9 cellular contexts compared by ENCODE assay signal in the genomic region with DNA sequence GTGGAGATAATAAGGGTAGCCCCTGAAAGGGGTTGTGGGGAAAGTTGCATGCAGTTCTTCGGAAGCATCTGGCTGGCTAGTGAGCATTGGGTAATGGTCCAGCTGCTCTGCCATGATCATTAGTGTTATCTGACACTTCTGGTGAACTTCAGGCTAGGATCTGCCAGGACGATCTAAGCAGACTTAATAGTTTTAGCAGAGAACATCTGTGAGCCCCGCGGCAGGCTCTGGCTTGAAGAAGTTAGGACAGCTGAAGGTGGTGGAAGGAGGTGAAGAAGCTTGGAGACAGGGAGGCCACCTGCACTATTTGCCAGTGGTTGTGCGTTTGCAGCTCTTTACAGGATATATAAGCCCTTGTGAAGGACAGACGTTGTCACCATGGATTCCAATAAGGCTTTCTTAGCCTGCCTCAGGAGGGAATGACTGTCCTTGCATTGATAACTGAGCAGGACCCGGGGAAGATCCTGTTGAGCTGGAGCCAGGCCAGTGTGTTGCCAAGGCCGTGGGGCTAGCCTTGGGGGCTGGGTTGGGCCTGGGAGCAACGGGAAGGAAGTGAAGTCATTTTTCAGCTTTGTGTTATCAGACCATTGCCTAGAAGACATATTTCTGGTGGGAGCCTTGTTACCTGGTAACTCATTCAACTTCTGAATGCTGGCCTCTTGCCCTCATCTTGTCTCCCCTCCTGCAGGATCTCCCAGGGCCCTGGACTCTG.
DNase-seq lines count a peak whose midpoint lies in the region; ATAC-seq and TF ChIP-seq lines count a peak whose summit lies in the region.
"Had no signal": no experiment of that assay in that cellular context is flagged by ENCODE, and none has a peak within 500 bp of the region (broad histone marks: within the 10 kb centered on the region; RNA-seq: fewer than 3 reads in every experiment).

No MANE protein-coding gene starts in this region.

- H2BK120ac ChIP-seq in mesenchymal stem cell (ENCODE audit: low read depth, low read length): no peak overlapping the region

- no peak overlapping the region for H2BK5ac ChIP-seq in mesenchymal stem cell (ENCODE audit: low read depth, low read length, poor library complexity, severe bottlenecking)

- H3K9me3 Mint-ChIP-seq in CD4-positive, CD25-positive, alpha-beta regulatory T cell: peaks cover 0 to 1% (median 0%) of the 10 kb centered on the region in 7 donors
- H3K9me3 Mint-ChIP-seq in brain: no peaks in the 10 kb centered on the region
- H3K9me3 Mint-ChIP-seq: neural crest cell had no signal

- H3K4me1 ChIP-seq in CD4-positive, CD25-positive, alpha-beta regulatory T cell (ENCODE audit: control insufficient read depth, insufficient read depth, low read length, poor library complexity, severe bottlenecking): peaks cover 28% of the 10 kb centered on the region
- H3K4me1 ChIP-seq in mesenchymal stem cell (ENCODE audit: control insufficient read depth, insufficient read depth, low read depth, low read length): peaks cover 6% of the 10 kb centered on the region

- peak overlapping the region in 2 of 4 donors; percentile 11 to 69 for H3K4me3 Mint-ChIP-seq in CD4-positive, CD25-positive, alpha-beta regulatory T cell
- peak overlapping the region in 2 of 5 experiments; percentile 11 to 20 for H3K4me3 Mint-ChIP-seq in brain
- H3K4me3 Mint-ChIP-seq: neural crest cell had no signal

- no peak overlapping the region for H3K4me3 ChIP-seq in CD4-positive, CD25-positive, alpha-beta regulatory T cell (ENCODE audit: low read depth, low read length)
- no peak overlapping the region for H3K4me3 ChIP-seq in mesenchymal stem cell (ENCODE audit: insufficient read depth in 1 of 2, low read depth in 1 of 2, low read length in 2 of 2)

- H3K4me2 ChIP-seq in mesenchymal stem cell (ENCODE audit: low read length, poor library complexity, severe bottlenecking): no peak overlapping the region

- no peak for ATAC-seq in CD4-positive, CD25-positive, alpha-beta regulatory T cell (ENCODE audit: low read depth in 2 of 2)
- no peak for ATAC-seq in GM19452 (IDR thresholded peaks at IDR 0.05; ENCODE audit: unreplicated experiment)

- no peak overlapping the region for H3K4ac ChIP-seq in mesenchymal stem cell (ENCODE audit: low read depth in 1 of 2, low read length in 2 of 2)

- no peak overlapping the region for H3K18ac ChIP-seq in mesenchymal stem cell (ENCODE audit: low read depth in 1 of 2, low read length in 2 of 2)

- no peak overlapping the region for H2BK15ac ChIP-seq in mesenchymal stem cell (ENCODE audit: low read depth, poor library complexity, severe bottlenecking)

- no peak for TF ChIP-seq CTCF in brain (conservative IDR thresholded peaks at IDR 0.05)

- no peak overlapping the region for H4K91ac ChIP-seq in mesenchymal stem cell (ENCODE audit: low read length)

- H3K14ac ChIP-seq in mesenchymal stem cell (ENCODE audit: low read length in 2 of 2): no peak overlapping the region

- H3K79me1 ChIP-seq in mesenchymal stem cell (replicated peaks; ENCODE audit: low read length, poor library complexity, severe bottlenecking): peaks cover 54% of the 10 kb centered on the region

- DNase-seq in CD4-positive, CD25-positive, alpha-beta regulatory T cell: no peak
- peak; percentile 56 to 61 for DNase-seq in Kasumi-1 (lab: John Stamatoyannopoulos, UW)
- DNase-seq in mesenchymal stem cell: no peak
- no peak for DNase-seq in GM19240 (ENCODE audit: insufficient read length, low spot score)
- DNase-seq in HT-29 (ENCODE audit: low spot score): no peak
- DNase-seq in nucleus accumbens (lab: John Stamatoyannopoulos, UW): no peak

- no peaks in the 10 kb centered on the region for H3K36me3 ChIP-seq in CD4-positive, CD25-positive, alpha-beta regulatory T cell (ENCODE audit: control insufficient read depth, insufficient read depth, low read length)
- no peaks in the 10 kb centered on the region for H3K36me3 ChIP-seq in mesenchymal stem cell (ENCODE audit: control insufficient read depth in 1 of 2, insufficient read depth in 2 of 2, low read depth in 1 of 2, low read length in 2 of 2)

- H3K23ac ChIP-seq in mesenchymal stem cell (ENCODE audit: low read length in 2 of 2): no peak overlapping the region

- H3K27ac Mint-ChIP-seq in CD4-positive, CD25-positive, alpha-beta regulatory T cell: peak overlapping the region in 2 of 3 donors; percentile 78 to 80
- H3K27ac Mint-ChIP-seq in brain: peak overlapping the region in 3 of 5 experiments; percentile 17 to 83 (median 82)

- H2AK5ac ChIP-seq in mesenchymal stem cell (ENCODE audit: low read length, severe bottlenecking): no peak overlapping the region

- H3K9me3 ChIP-seq in CD4-positive, CD25-positive, alpha-beta regulatory T cell (ENCODE audit: control insufficient read depth in 2 of 2, low read length in 2 of 2): no peaks in the 10 kb centered on the region
- H3K9me3 ChIP-seq in mesenchymal stem cell (ENCODE audit: control insufficient read depth, low read length): no peaks in the 10 kb centered on the region

- no peak overlapping the region for H3K9ac ChIP-seq in mesenchymal stem cell (ENCODE audit: low read length)

- H3K27me3 Mint-ChIP-seq in CD4-positive, CD25-positive, alpha-beta regulatory T cell: no peaks in the 10 kb centered on the region
- no peaks in the 10 kb centered on the region for H3K27me3 Mint-ChIP-seq in brain

- 76% methylated on average over 8 of the region's 9 CpGs for WGBS in mesenchymal stem cell

- peaks cover 20% of the 10 kb centered on the region for H3K36me3 Mint-ChIP-seq in CD4-positive, CD25-positive, alpha-beta regulatory T cell
- peaks cover 10% of the 10 kb centered on the region for H3K36me3 Mint-ChIP-seq in brain

- H3K27ac ChIP-seq in CD4-positive, CD25-positive, alpha-beta regulatory T cell (ENCODE audit: insufficient read depth, low read length, poor library complexity, severe bottlenecking): no peak overlapping the region
- H3K27ac ChIP-seq in mesenchymal stem cell (ENCODE audit: low read length, poor library complexity, severe bottlenecking): no peak overlapping the region

- H2AFZ ChIP-seq in mesenchymal stem cell (ENCODE audit: low read depth, low read length): no peak overlapping the region

- no peaks in the 10 kb centered on the region for H3K27me3 ChIP-seq in CD4-positive, CD25-positive, alpha-beta regulatory T cell (ENCODE audit: control insufficient read depth, insufficient read depth, low read length)
- H3K27me3 ChIP-seq in mesenchymal stem cell (ENCODE audit: control insufficient read depth in 1 of 2, insufficient read depth in 1 of 2, low read length in 2 of 2): no peaks in the 10 kb centered on the region

- H4K8ac ChIP-seq in mesenchymal stem cell (ENCODE audit: low read length): peak overlapping the region; percentile 53

- no peak overlapping the region for H2BK12ac ChIP-seq in mesenchymal stem cell (ENCODE audit: low read length in 2 of 2)

- H3K4me1 Mint-ChIP-seq in CD4-positive, CD25-positive, alpha-beta regulatory T cell: peaks cover 11 to 85% (median 64%) of the 10 kb centered on the region in 4 donors
- H3K4me1 Mint-ChIP-seq in brain: peaks cover 70% of the 10 kb centered on the region

Comparison
In these comparisons a context has a peak if more than half of its experiments do, and no peak if none do; other contexts are left out.
1. DNase-seq: peak in Kasumi-1 (2 of 2); none in CD4-positive, CD25-positive, alpha-beta regulatory T cell (0 of 3), mesenchymal stem cell (single experiment), GM19240 (single experiment), HT-29 (single experiment) and nucleus accumbens (0 of 56).